Comparison of ENCODE assay signal across 8 cellular contexts in the genomic region with DNA sequence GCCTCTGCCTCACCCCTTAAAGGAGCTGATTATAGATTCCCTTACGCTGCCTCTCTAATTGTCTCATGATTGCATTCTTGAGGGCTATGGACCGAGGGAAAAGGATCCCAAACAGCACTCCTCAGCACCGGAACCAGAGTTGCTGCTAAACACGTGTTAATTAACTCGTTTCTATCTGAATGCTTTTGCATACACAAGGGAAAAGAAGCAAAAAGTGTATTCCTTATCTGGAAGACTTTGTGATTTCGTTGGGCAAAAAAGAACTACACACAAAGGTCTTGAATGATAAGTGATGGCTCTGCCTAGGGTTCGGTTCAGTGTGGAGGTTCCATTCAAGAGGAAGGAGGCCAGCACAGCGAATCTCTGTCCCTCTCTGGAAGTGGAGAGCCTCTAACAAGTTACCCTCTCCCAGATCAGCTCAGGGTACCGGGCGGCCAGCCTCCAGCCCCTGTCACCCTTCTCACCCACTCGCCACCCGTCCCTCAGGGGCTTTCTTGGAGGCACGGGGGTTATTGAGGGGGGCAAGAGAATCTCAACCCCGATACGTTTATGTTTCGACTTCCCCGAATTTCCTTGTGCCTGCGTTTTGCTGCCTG. TPM values are rescaled to one million over a fixed set of nuclear protein-coding genes. Genes with fewer than 3 reads are reported as not detected.
A peak's percentile ranks its signal among the peaks of the same experiment; 100 is the strongest.
DNase-seq lines count a peak whose midpoint lies in the region; ATAC-seq and TF ChIP-seq lines count a peak whose summit lies in the region.

No MANE protein-coding gene starts in this region.

- H3K4me1 ChIP-seq in left lung (peaks cover 33 to 55% of the 10 kb centered on the region in 2 donors), stomach smooth muscle (ENCODE audit: control insufficient read depth, insufficient read depth, low read length) (peaks cover 55% of the 10 kb centered on the region)

- H3K9ac ChIP-seq in stomach smooth muscle (ENCODE audit: low read length in 2 of 2), result peak overlapping the region; percentile 75 to 91

- DNase-seq in ELF-1 (ENCODE audit: low read depth, low spot score) (peak; percentile 50), MG63 (no peak), astrocyte of the hippocampus (ENCODE audit: low read depth, low spot score) (peak; percentile 52), left lung (no peak), HPDE6-E6E7 (ENCODE audit: extremely low spot score) (no peak), T1000 (lab: John Stamatoyannopoulos, UW) (no peak), AML-193 (lab: John Stamatoyannopoulos, UW) (no peak)

- H3K4me3 ChIP-seq in MG63 (peak overlapping the region; percentile 67), left lung (peak overlapping the region; percentile 86 to 93), stomach smooth muscle (ENCODE audit: low read length in 2 of 2) (peak overlapping the region; percentile 68 to 88)

- H3K9me3 ChIP-seq in MG63 (no peaks in the 10 kb centered on the region), left lung (no peaks in the 10 kb centered on the region), stomach smooth muscle (ENCODE audit: control insufficient read depth in 2 of 2, low read length in 2 of 2) (no peaks in the 10 kb centered on the region)

- no peaks in the 10 kb centered on the region for H3K27me3 ChIP-seq in MG63
- H3K27me3 ChIP-seq in left lung, result no peaks in the 10 kb centered on the region
- H3K27me3 ChIP-seq in stomach smooth muscle (ENCODE audit: control insufficient read depth in 1 of 2, insufficient read depth in 2 of 2, low read length in 2 of 2), result no peaks in the 10 kb centered on the region

- ATAC-seq in left lung, result no peak

- H3K36me3 ChIP-seq in MG63 (no peaks in the 10 kb centered on the region), left lung (peaks cover 0 to 16% of the 10 kb centered on the region in 2 donors), stomach smooth muscle (ENCODE audit: control insufficient read depth in 2 of 2, insufficient read depth in 2 of 2, low read length in 2 of 2) (no peaks in the 10 kb centered on the region)

- TF ChIP-seq CTCF in left lung (IDR thresholded peaks at IDR 0.05), result no peak

- H3K27ac ChIP-seq in left lung, result peak overlapping the region; percentile 96 to 98
- peak overlapping the region; percentile 98 for H3K27ac ChIP-seq in stomach smooth muscle (ENCODE audit: low read length)

- intact Hi-C loops in left lung (cut with DNase I), result no loop called here

RNA-seq across cellular contexts. Expression of a gene that starts 0.5 kb away (rescaled TPM):
- 38.6 and 81.5 TPM in 2 replicates for total RNA-seq in MG63 (2014; rRNA removed; shearing (Covaris generic); ENCODE audit: low replicate concordance)
- total RNA-seq in left lung, result 100 to 1,000 TPM; 191 to 205 TPM

RNA-seq across cellular contexts. Expression of a gene that starts 1.2 kb away (rescaled TPM):
- total RNA-seq in MG63 (2014; rRNA removed; shearing (Covaris generic); ENCODE audit: low replicate concordance), result 11.0 and 21.7 TPM in 2 replicates
- 10 to 100 TPM; 15.6 to 17.1 TPM for total RNA-seq in left lung

RNA-seq across cellular contexts. Expression of a gene that starts 10.5 kb away (rescaled TPM):
- 0.76 TPM in 1 of 2 replicates, not detected in the other for total RNA-seq in MG63 (2014; rRNA removed; shearing (Covaris generic); ENCODE audit: low replicate concordance)
- 1 to 10 TPM; 2.7 to 3.5 TPM for total RNA-seq in left lung

RNA-seq across cellular contexts. Expression of a gene that starts 21.7 kb away (rescaled TPM):
- total RNA-seq in MG63 (2014; rRNA removed; shearing (Covaris generic); ENCODE audit: low replicate concordance), result 47.5 and 71.5 TPM in 2 replicates
- total RNA-seq in left lung, result 10 to 100 TPM; 63.5 to 65.7 TPM

RNA-seq across cellular contexts. Expression of a gene that starts 24.4 kb away (rescaled TPM):
- total RNA-seq in MG63 (2014; rRNA removed; shearing (Covaris generic); ENCODE audit: low replicate concordance), result 5.2 and 32.9 TPM in 2 replicates
- 10 to 100 TPM; 39.6 to 49.1 TPM for total RNA-seq in left lung

Comparison
In these comparisons a context has a peak if more than half of its experiments do, and no peak if none do; other contexts are left out.
1. DNase-seq: peak in ELF-1 (single experiment) and astrocyte of the hippocampus (single experiment); none in MG63 (single experiment), left lung (0 of 2), HPDE6-E6E7 (single experiment), T1000 (single experiment) and AML-193 (0 of 2).
2. Peak in every context shown above with its lines, with median percentiles within 50 percentile points of each other: H3K4me3 ChIP-seq.